8 cellular contexts compared by ENCODE assay signal in the genomic region with DNA sequence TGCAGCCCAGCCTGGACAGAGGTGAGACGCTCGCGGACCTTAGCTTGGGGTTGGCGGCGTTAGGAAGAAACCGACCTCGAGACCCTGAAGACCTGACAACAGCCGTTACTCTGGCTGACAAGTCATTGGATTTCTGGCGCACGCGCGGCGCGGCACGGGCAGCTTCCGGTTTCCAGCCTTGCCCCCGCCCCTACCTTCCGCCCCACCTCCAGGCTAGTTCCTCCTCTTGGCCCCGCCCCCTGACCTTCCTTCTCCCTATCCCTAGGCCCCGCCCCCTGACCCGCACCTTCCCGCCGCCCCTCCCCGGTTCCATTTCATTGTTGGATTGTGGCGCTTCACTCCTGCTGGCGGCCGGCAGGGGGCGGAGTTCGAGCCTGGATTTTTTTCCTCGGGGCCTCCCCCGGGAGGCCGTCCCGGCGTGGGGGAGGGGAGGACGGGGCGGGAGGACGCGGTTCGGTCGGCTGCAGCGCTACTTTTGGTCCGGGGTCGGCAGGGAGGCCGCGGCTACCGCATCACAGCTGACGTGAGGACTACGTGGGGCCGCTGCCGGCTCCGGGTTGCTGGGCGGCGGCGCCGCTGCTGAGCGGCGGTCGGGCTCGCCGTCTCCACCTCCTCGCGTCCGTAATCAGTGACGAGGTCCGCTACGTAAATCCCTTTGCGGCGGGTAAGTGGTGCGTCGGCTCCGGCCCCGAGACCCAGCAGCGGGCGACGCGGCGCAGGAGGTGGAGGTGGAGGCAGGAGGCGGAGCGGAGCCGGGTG. TPM values are rescaled to one million over a fixed set of nuclear protein-coding genes. Genes with fewer than 3 reads are reported as not detected.
DNase-seq lines count a peak whose midpoint lies in the region; TF ChIP-seq lines count a peak whose summit lies in the region.

A gene (plus strand): TSS at position 317 of the 759 bp plus-strand sequence. CDS start 10,990 bp downstream, outside the sequence.

- peaks cover 2% of the 10 kb centered on the region for H3K27me3 Mint-ChIP-seq in neural crest cell (ENCODE audit: low read depth)

- H3K27ac ChIP-seq in stomach smooth muscle (ENCODE audit: low read length): peak within 1 kb of the TSS; percentile 100

- no peaks in the 10 kb centered on the region for H3K27me3 ChIP-seq in HAP-1 (ENCODE audit: low read depth)
- no peaks in the 10 kb centered on the region for H3K27me3 ChIP-seq in MG63
- no peaks in the 10 kb centered on the region for H3K27me3 ChIP-seq in stomach smooth muscle (ENCODE audit: control insufficient read depth in 1 of 2, insufficient read depth in 2 of 2, low read length in 2 of 2)

- in situ Hi-C loops in HAP-1 (cut with MboI; ENCODE audit: low sequenced_read_pairs): no loop called here

- peak; percentile 81 for TF ChIP-seq CTCF in fibroblast of villous mesenchyme (IDR thresholded peaks at IDR 0.05; ENCODE audit: insufficient read depth, low read depth, low read length)
- TF ChIP-seq CTCF in neural crest cell (conservative IDR thresholded peaks at IDR 0.05): peak; percentile 97

- peak within 1 kb of the TSS; percentile 90 to 99 for H3K9ac ChIP-seq in stomach smooth muscle (ENCODE audit: low read length in 2 of 2)

- H3K9me3 ChIP-seq in HAP-1: no peaks in the 10 kb centered on the region
- no peaks in the 10 kb centered on the region for H3K9me3 ChIP-seq in MG63
- no peaks in the 10 kb centered on the region for H3K9me3 ChIP-seq in stomach smooth muscle (ENCODE audit: control insufficient read depth in 2 of 2, low read length in 2 of 2)

- peak; percentile 98 for DNase-seq in GDM1 (lab: John Stamatoyannopoulos, UW)
- peak; percentile 94 to 100 for DNase-seq in HAP-1 (ENCODE audit: low spot score in 2 of 2)
- peak; percentile 97 for DNase-seq in MG63
- DNase-seq in SHP77 treated with DMSO at 0.1 percent for 48 hours (lab: John Stamatoyannopoulos, UW): peak; percentile 85
- DNase-seq in activated gamma-delta T cell (lab: John Stamatoyannopoulos, UW): peak; percentile 96
- peak; percentile 98 for DNase-seq in fibroblast of villous mesenchyme (ENCODE audit: low read depth)
- peak; percentile 100 for DNase-seq in neural crest cell (ENCODE audit: low read depth, low spot score)

- H3K36me3 ChIP-seq in HAP-1 (replicated peaks) (no peaks in the 10 kb centered on the region), MG63 (no peaks in the 10 kb centered on the region; the same call in 1 of the 2 replicates), stomach smooth muscle (ENCODE audit: control insufficient read depth in 2 of 2, insufficient read depth in 2 of 2, low read length in 2 of 2) (no peaks in the 10 kb centered on the region)

- H3K9me3 Mint-ChIP-seq in neural crest cell: no peaks in the 10 kb centered on the region

- peak within 1 kb of the TSS; percentile 75 for H3K4me3 ChIP-seq in HAP-1
- H3K4me3 ChIP-seq in MG63: peak within 1 kb of the TSS; percentile 78
- peak within 1 kb of the TSS; percentile 72 for H3K4me3 ChIP-seq in fibroblast of villous mesenchyme (ENCODE audit: low read depth, low read length)
- H3K4me3 ChIP-seq in stomach smooth muscle (ENCODE audit: low read length in 2 of 2): peak within 1 kb of the TSS; percentile 69 to 93

- peak within 1 kb of the TSS; percentile 98 for H3K27ac Mint-ChIP-seq in neural crest cell (ENCODE audit: unreplicated experiment)

- H3K4me1 Mint-ChIP-seq in neural crest cell: peaks cover 20% of the 10 kb centered on the region

- H3K36me3 Mint-ChIP-seq in neural crest cell (ENCODE audit: low read depth): no peaks in the 10 kb centered on the region

- H3K4me1 ChIP-seq in HAP-1 (peaks cover 15% of the 10 kb centered on the region), stomach smooth muscle (ENCODE audit: control insufficient read depth, insufficient read depth, low read length) (no peaks in the 10 kb centered on the region)

- peak within 1 kb of the TSS; percentile 94 for H3K4me3 Mint-ChIP-seq in neural crest cell

RNA-seq across cellular contexts. Expression of the gene that starts here (rescaled TPM):
- total RNA-seq in MG63 (2014; rRNA removed; shearing (Covaris generic); ENCODE audit: low replicate concordance): 72.3 and 102 TPM in 2 replicates
- total RNA-seq in fibroblast of villous mesenchyme (26.7 and 33.7 TPM in 2 replicates), neural crest cell (28.5 and 29.6 TPM in 2 replicates)

Comparison
In these comparisons a context has a peak if more than half of its experiments do, and no peak if none do; other contexts are left out.
1. Peak in every context shown above with its lines: DNase-seq, H3K4me3 ChIP-seq and H3K27ac ChIP-seq.